In genomic region chr20:48064929-48065328, GRCh38 we compare ENCODE assay signal across 16 cellular contexts.
DNase-seq lines count a peak whose midpoint lies in the region; ATAC-seq and TF ChIP-seq lines count a peak whose summit lies in the region.
"Had no signal": no experiment of that assay in that cellular context is flagged by ENCODE, and none has a peak within 500 bp of the region (broad histone marks: within the 10 kb centered on the region; RNA-seq: fewer than 3 reads in every experiment).

No MANE protein-coding gene starts in this region.

- no TSS peak for BruUV-seq in PC-3 (replicated peaks; lab: Mats Ljungman, UMichigan)

- H3K9me3 Mint-ChIP-seq in nephron = peaks cover 4% of the 10 kb centered on the region
- H3K9me3 Mint-ChIP-seq: stimulated activated naive CD8-positive, alpha-beta T cell treated with anti-CD3 and anti-CD28 coated beads, Interleukin-15, Interleukin-2, amounts not matched to agents 100 ng/mL and 50 ng/mL, for 24 hours had no signal

- no peaks in the 10 kb centered on the region for H3F3A ChIP-seq in PC-3 (ENCODE audit: low read length, unreplicated experiment)

- no peak overlapping the region for H3K4me3 Mint-ChIP-seq in nephron
- H3K4me3 Mint-ChIP-seq: stimulated activated naive CD8-positive, alpha-beta T cell treated with anti-CD3 and anti-CD28 coated beads, Interleukin-15, Interleukin-2, amounts not matched to agents 100 ng/mL and 50 ng/mL, for 24 hours had no signal

- H2AFZ ChIP-seq in PC-3 (ENCODE audit: low read length) = no peak overlapping the region

- no peaks in the 10 kb centered on the region for H3K27me3 Mint-ChIP-seq in nephron (ENCODE audit: low read depth)

- H3K27ac ChIP-seq in PC-3 (ENCODE audit: low read length) = peak overlapping the region; percentile 87

- H3K9me3 ChIP-seq in PC-3 (ENCODE audit: low read length) = no peaks in the 10 kb centered on the region

- POLR2A ChIA-PET in PC-3 (lab: Charles Lee; ENCODE audit: unreplicated experiment) = interaction anchor here (0.5 kb wide), 2 partner anchors 62 to 1580 kb away, joined by 3 to 5 read pairs; no protein-coding TSS in a partner anchor

- no peaks in the 10 kb centered on the region for H3K36me3 Mint-ChIP-seq in nephron (ENCODE audit: low read depth)

- CTCF ChIA-PET in PC-3 (lab: Charles Lee) = no interaction called here

- ATAC-seq in PC-3 = peak; percentile 74
- no peak for ATAC-seq in GM21723 (IDR thresholded peaks at IDR 0.05; ENCODE audit: unreplicated experiment)
- no peak for ATAC-seq in GM21717 (IDR thresholded peaks at IDR 0.05; ENCODE audit: unreplicated experiment)
- ATAC-seq: activated CD4-positive, CD25-positive, alpha-beta regulatory T cell treated with anti-CD3 and anti-CD28 coated beads, Interleukin-2, amount 50 U/mL, for 24 hours had no signal

- no peak for TF ChIP-seq CTCF in PC-3 (conservative IDR thresholded peaks at IDR 0.05; ENCODE audit: low read depth, low read length)
- TF ChIP-seq CTCF in epithelial cell of proximal tubule (conservative IDR thresholded peaks at IDR 0.05; ENCODE audit: low read depth, low read length) = no peak
- TF ChIP-seq CTCF in nephron (IDR thresholded peaks at IDR 0.05; ENCODE audit: unreplicated experiment in 3 of 3) = no peak

- H4K20me1 ChIP-seq in PC-3 (ENCODE audit: low read length) = no peaks in the 10 kb centered on the region

- DNase-seq in COLO829 (ENCODE audit: low spot score) (peak; percentile 29), PC-3 (peak; percentile 88), epithelial cell of proximal tubule (ENCODE audit: low read depth) (peak; percentile 96), NCI-H524 (lab: John Stamatoyannopoulos, UW) (no peak)
- DNase-seq in activated naive CD4-positive, alpha-beta T cell treated with Interleukin-2 at 50 U/mL for 16 hours = no peak
- DNase-seq: AML-193; NCI-H1694; NCI-H345; stimulated activated CD4-positive, alpha-beta T cell treated with anti-CD3 and anti-CD28 coated beads, Interleukin-15, amount 100 ng/mL, for 24 hours; T-helper 9 cell had no signal

- H3K9ac ChIP-seq in PC-3 (ENCODE audit: low read length) = peak overlapping the region; percentile 73

- no peaks in the 10 kb centered on the region for H3K9me2 ChIP-seq in PC-3 (replicated peaks; ENCODE audit: low read length)

- peaks cover 26% of the 10 kb centered on the region for H3K4me1 ChIP-seq in PC-3 (ENCODE audit: insufficient read depth, low read length)

- no peaks in the 10 kb centered on the region for H3K27me3 ChIP-seq in PC-3 (ENCODE audit: low read length)

- intact Hi-C loops in PC-3 (cut with micrococcal nuclease) = no loop called here

- H3K4me1 Mint-ChIP-seq in nephron = peaks cover 33% of the 10 kb centered on the region

- no peaks in the 10 kb centered on the region for H3K36me3 ChIP-seq in PC-3 (ENCODE audit: low read depth, low read length)

- peak overlapping the region in 2 of 3 experiments; percentile 4 to 25 for H3K27ac Mint-ChIP-seq in nephron
- H3K27ac Mint-ChIP-seq: stimulated activated naive CD8-positive, alpha-beta T cell treated with anti-CD3 and anti-CD28 coated beads, Interleukin-15, Interleukin-2, amounts not matched to agents 100 ng/mL and 50 ng/mL, for 24 hours had no signal

- H3K4me3 ChIP-seq in PC-3 (ENCODE audit: low read length) (no peak overlapping the region), epithelial cell of proximal tubule (ENCODE audit: low read depth, low read length) (no peak overlapping the region)
- H3K4me3 ChIP-seq: lung had no signal

- H3K4me2 ChIP-seq in PC-3 (ENCODE audit: low read length) = 0 out of 2 replicates have a peak overlapping the region, but pooled peaks have one; percentile 10

- H3K79me2 ChIP-seq in PC-3 (ENCODE audit: low read length) = no peaks in the 10 kb centered on the region

Comparison
In these comparisons a context has a peak if more than half of its experiments do, and no peak if none do; other contexts are left out.
1. DNase-seq: peak in COLO829 (single experiment), PC-3 (single experiment) and epithelial cell of proximal tubule (single experiment); none in NCI-H524 (0 of 2) and activated naive CD4-positive, alpha-beta T cell treated with Interleukin-2 at 50 U/mL for 16 hours (single experiment).